In the genomic region with DNA sequence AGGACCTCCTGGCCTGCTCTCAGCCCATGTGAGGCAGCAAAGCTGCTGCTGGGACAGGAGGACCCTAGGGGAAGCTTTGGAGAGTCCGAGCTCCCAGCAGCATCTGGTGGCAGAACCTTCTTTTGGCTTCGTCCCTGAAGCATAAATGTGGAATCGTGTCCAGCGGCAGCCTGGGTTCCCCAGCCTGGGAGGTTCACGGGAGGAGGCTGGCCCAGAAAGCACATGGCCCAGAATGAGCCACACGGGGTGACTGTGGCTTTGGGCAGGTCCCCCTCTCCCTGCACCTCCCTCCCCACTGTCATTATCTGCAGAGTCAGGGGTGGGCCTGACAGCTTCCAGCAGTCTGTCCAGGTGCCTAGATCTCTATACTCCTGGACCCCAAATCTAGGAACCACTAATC, we compare ENCODE assay signal across 10 cellular contexts.
"Had no signal": no experiment of that assay in that cellular context is flagged by ENCODE, and none has a peak within 500 bp of the region (broad histone marks: within the 10 kb centered on the region; RNA-seq: fewer than 3 reads in every experiment).

No MANE protein-coding gene starts in this region.

- H3K4me3 ChIP-seq: GM23248, GM23338, HAP-1 had no signal

- DNase-seq: GM23248, GOT3, H7, H9, HCEC 1CT, HFFc6 had no signal

- H3K36me3 ChIP-seq: HAP-1 had no signal

- H3K27ac ChIP-seq: GM23248 had no signal

- H3K4me1 ChIP-seq: HAP-1 had no signal

- H3K9me3 ChIP-seq: HAP-1 had no signal

- FAIRE-seq: H1, H54 had no signal

- H3K9ac ChIP-seq: GM23248 had no signal

- H3K4me2 ChIP-seq: GM23338 had no signal

- H2AFZ ChIP-seq: GM23248, GM23338 had no signal

- ATAC-seq: GM23338 had no signal
